ENCODE assay signal across 1 cellular context in the genomic region with DNA sequence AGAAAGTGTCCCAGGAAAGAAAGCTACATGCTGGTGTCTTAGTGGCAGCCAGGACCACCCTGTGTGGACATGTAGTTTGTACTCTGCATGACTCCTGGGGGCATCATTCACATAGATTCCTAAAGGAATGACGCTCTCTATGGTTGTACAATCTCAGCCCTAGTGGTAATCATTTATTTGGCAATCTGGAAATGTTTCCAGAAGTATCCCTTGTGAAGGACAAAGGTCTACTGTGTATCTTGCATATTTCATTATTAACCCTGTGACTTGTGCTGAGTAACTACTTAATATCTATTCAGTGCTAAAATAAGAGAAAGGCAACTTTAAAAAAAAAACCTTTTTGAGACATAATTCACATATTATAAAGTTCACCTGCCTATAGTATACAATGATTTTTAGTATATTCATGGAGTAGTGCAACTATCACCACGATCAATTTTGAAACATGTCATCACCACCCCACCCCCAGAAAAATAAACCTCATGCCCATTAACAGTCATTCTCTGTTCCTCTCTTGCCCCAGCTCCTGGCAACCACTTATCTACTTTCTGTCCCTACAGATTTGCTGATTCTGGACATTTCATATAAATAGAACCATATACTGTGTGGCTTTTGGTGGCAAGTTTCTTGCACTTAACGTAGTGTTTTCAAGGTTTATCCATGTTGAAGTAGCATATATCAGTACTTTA.
TF ChIP-seq lines count a peak whose summit lies in the region.

No MANE protein-coding gene starts in this region.

TF ChIP-seq in HCT116, 20 proteins besides CTCF, POLR2A, EP300 and RAD21 (continued from another document):
- no peak for TF ChIP-seq REST (IDR thresholded peaks at IDR 0.05; ENCODE audit: low read depth)
TF ChIP-seq in HCT116: peak in this region for 0.
